10 cellular contexts compared by ENCODE assay signal in the genomic region with DNA sequence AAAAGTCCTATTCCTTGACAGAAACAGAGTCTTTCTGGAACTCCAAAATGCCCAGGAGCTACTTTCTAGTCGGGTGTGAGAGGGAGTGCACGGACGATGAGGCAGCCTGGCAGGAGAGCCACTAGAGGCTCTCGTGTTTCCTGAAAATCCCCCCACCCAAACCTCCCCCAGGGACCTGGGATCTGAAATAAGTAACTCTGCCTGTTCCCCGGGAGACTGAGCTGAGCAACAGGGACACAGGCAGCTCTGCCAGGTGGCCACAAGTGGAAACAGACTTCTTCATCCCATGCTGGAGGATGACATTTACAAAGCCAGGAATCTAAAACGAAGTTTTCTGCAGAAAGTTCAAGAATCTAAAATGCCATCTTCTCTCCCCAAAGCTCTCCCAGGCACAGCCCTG.
A peak's percentile ranks its signal among the peaks of the same experiment; 100 is the strongest.
DNase-seq lines count a peak whose midpoint lies in the region; ATAC-seq, FAIRE-seq and TF ChIP-seq lines count a peak whose summit lies in the region.
"Had no signal": no experiment of that assay in that cellular context is flagged by ENCODE, and none has a peak within 500 bp of the region (broad histone marks: within the 10 kb centered on the region; RNA-seq: fewer than 3 reads in every experiment).

No MANE protein-coding gene starts in this region.

- H3K27me3 Mint-ChIP-seq in progenitor cell of endocrine pancreas: peaks cover 12% of the 10 kb centered on the region
- H3K27me3 Mint-ChIP-seq: T-cell had no signal

- H4K20me1 ChIP-seq in Karpas-422 (ENCODE audit: insufficient read depth, low read depth, low read length): peaks cover 4% of the 10 kb centered on the region; the same call in 1 of the 2 replicates

- no peak for FAIRE-seq in pancreas (lab: Jason Lieb, UNC)

- no peak overlapping the region for H2AFZ ChIP-seq in Karpas-422 (ENCODE audit: low read length)

- peaks cover 68% of the 10 kb centered on the region for H3K79me2 ChIP-seq in Karpas-422 (ENCODE audit: low read length)

- no peak overlapping the region for H3K9ac ChIP-seq in Karpas-422 (ENCODE audit: low read length)
- H3K9ac ChIP-seq in mucosa of rectum (ENCODE audit: low read depth in 1 of 2, low read length in 2 of 2): no peak overlapping the region

- no peak overlapping the region for H3K4me3 Mint-ChIP-seq in progenitor cell of endocrine pancreas (ENCODE audit: low read depth)

- H3K27ac Mint-ChIP-seq in progenitor cell of endocrine pancreas: no peak overlapping the region

- H3K9me3 ChIP-seq in BE2C: no peaks in the 10 kb centered on the region
- no peaks in the 10 kb centered on the region for H3K9me3 ChIP-seq in Karpas-422 (ENCODE audit: low read length)
- no peaks in the 10 kb centered on the region for H3K9me3 ChIP-seq in mucosa of rectum (ENCODE audit: control insufficient read depth in 2 of 2, low read length in 2 of 2)
- no peaks in the 10 kb centered on the region for H3K9me3 ChIP-seq in MG63
- no peaks in the 10 kb centered on the region for H3K9me3 ChIP-seq in pancreas

- no peaks in the 10 kb centered on the region for H3K9me3 Mint-ChIP-seq in progenitor cell of endocrine pancreas (ENCODE audit: low read depth)
- H3K9me3 Mint-ChIP-seq: T-cell had no signal

- peak; percentile 35 for TF ChIP-seq CTCF in BE2C (IDR thresholded peaks at IDR 0.05; ENCODE audit: low read depth, low read length)
- peak; percentile 24 for TF ChIP-seq CTCF in brain microvascular endothelial cell (IDR thresholded peaks at IDR 0.05; ENCODE audit: low read depth, low read length, missing control alignments)
- no peak for TF ChIP-seq CTCF in progenitor cell of endocrine pancreas (IDR thresholded peaks at IDR 0.05; ENCODE audit: unreplicated experiment)
- TF ChIP-seq CTCF in pancreas (IDR thresholded peaks at IDR 0.05): no peak
- TF ChIP-seq CTCF in GM13976 (IDR thresholded peaks at IDR 0.05; ENCODE audit: borderline replicate concordance, control extremely low read depth, extremely low read depth, insufficient read depth, missing control alignments): no peak

- H3K27ac ChIP-seq in Karpas-422 (ENCODE audit: low read length): no peak overlapping the region
- peak overlapping the region; percentile 85 for H3K27ac ChIP-seq in brain microvascular endothelial cell
- peak overlapping the region; percentile 63 to 67 for H3K27ac ChIP-seq in mucosa of rectum (ENCODE audit: low read depth in 2 of 2, low read length in 2 of 2)
- H3K27ac ChIP-seq in pancreas: peak overlapping the region in 2 of 4 donors; percentile 2 to 79

- in situ Hi-C loops in brain microvascular endothelial cell (cut with HindIII; ENCODE audit: low pct_ligation_motif_present, low sequenced_read_pairs): no loop called here
- in situ Hi-C loops in GM13976 (cut with MboI; ENCODE audit: low sequenced_read_pairs, unreplicated experiment): no loop called here

- ATAC-seq in pancreas: no peak

- H3K4me1 Mint-ChIP-seq in progenitor cell of endocrine pancreas (ENCODE audit: low read depth): peaks cover 10% of the 10 kb centered on the region

- no peaks in the 10 kb centered on the region for H3K9me2 ChIP-seq in Karpas-422 (replicated peaks; ENCODE audit: insufficient read depth, low read length)

- intact Hi-C loops in pancreas (cut with DNase I): no loop called here

- H3K36me3 ChIP-seq in BE2C (no peaks in the 10 kb centered on the region), Karpas-422 (ENCODE audit: insufficient read depth, low read length) (peaks cover 13% of the 10 kb centered on the region), brain microvascular endothelial cell (replicated peaks) (no peaks in the 10 kb centered on the region), mucosa of rectum (ENCODE audit: control insufficient read depth in 2 of 2, insufficient read depth in 2 of 2, low read length in 2 of 2) (no peaks in the 10 kb centered on the region), MG63 (0 out of 2 replicates have a peak, but pooled peaks cover 2% of the 10 kb centered on the region), pancreas (no peaks in the 10 kb centered on the region)

- WGBS in pancreas, 2 donors: 66% methylated on average over 6 of the region's 6 CpGs

- H3K4me2 ChIP-seq in Karpas-422 (ENCODE audit: low read depth, low read length, poor library complexity, severe bottlenecking): no peak overlapping the region

- H3K36me3 Mint-ChIP-seq in progenitor cell of endocrine pancreas (ENCODE audit: insufficient read depth): no peaks in the 10 kb centered on the region

- H3K4me1 ChIP-seq in BE2C: peaks cover 29% of the 10 kb centered on the region
- H3K4me1 ChIP-seq in Karpas-422 (ENCODE audit: low read length): peaks cover 40% of the 10 kb centered on the region
- peaks cover 27 to 56% of the 10 kb centered on the region in 2 donors for H3K4me1 ChIP-seq in mucosa of rectum (ENCODE audit: control insufficient read depth in 2 of 2, insufficient read depth in 2 of 2, low read length in 2 of 2)
- peaks cover 20 to 63% (median 26%) of the 10 kb centered on the region in 3 donors for H3K4me1 ChIP-seq in pancreas

- H3K4me3 ChIP-seq in BE2C (ENCODE audit: low read depth, low read length) (no peak overlapping the region), Karpas-422 (ENCODE audit: low read length) (peak overlapping the region; percentile 63), brain microvascular endothelial cell (ENCODE audit: low read depth, low read length) (no peak overlapping the region), mucosa of rectum (ENCODE audit: low read length in 2 of 2) (no peak overlapping the region), MG63 (no peak overlapping the region), pancreas (no peak overlapping the region)
- H3K4me3 ChIP-seq: GM12878 had no signal

- H3K27me3 ChIP-seq in BE2C: no peaks in the 10 kb centered on the region
- H3K27me3 ChIP-seq in Karpas-422 (ENCODE audit: low read length): no peaks in the 10 kb centered on the region
- no peaks in the 10 kb centered on the region for H3K27me3 ChIP-seq in brain microvascular endothelial cell (replicated peaks)
- no peaks in the 10 kb centered on the region for H3K27me3 ChIP-seq in mucosa of rectum (ENCODE audit: control insufficient read depth in 2 of 2, insufficient read depth in 2 of 2, low read length in 2 of 2)
- H3K27me3 ChIP-seq in MG63: no peaks in the 10 kb centered on the region
- no peaks in the 10 kb centered on the region for H3K27me3 ChIP-seq in pancreas

- DNase-seq in BE2C (peak; percentile 74), Karpas-422 (no peak), brain microvascular endothelial cell (no peak), MG63 (no peak), progenitor cell of endocrine pancreas (ENCODE audit: low spot score, unreplicated experiment) (no peak), pancreas (no peak), GM13976 (ENCODE audit: low spot score) (no peak)

Comparison
In these comparisons a context has a peak if more than half of its experiments do, and no peak if none do; other contexts are left out.
1. CTCF ChIP-seq: peak in BE2C (single experiment) and brain microvascular endothelial cell (single experiment); none in progenitor cell of endocrine pancreas (single experiment), pancreas (0 of 4) and GM13976 (single experiment).